8 cellular contexts compared by ENCODE assay signal in genomic region chr16:11792404-11793260, GRCh38. TPM values are rescaled to one million over a fixed set of nuclear protein-coding genes. Genes with fewer than 3 reads are reported as not detected.
A peak's percentile ranks its signal among the peaks of the same experiment; 100 is the strongest.
DNase-seq lines count a peak whose midpoint lies in the region; ATAC-seq, FAIRE-seq and TF ChIP-seq lines count a peak whose summit lies in the region.

No MANE protein-coding gene starts in this region.

- no peak overlapping the region for H3K4me3 Mint-ChIP-seq in HFFc6

- no peak overlapping the region for H3K9ac ChIP-seq in mammary epithelial cell (ENCODE audit: insufficient read depth, low read length)

- H3K27me3 ChIP-seq in mammary epithelial cell (ENCODE audit: insufficient read depth, low read length), result no peaks in the 10 kb centered on the region
- no peaks in the 10 kb centered on the region for H3K27me3 ChIP-seq in prostate gland (replicated peaks; ENCODE audit: insufficient read depth)

- peak overlapping the region; percentile 25 for H3K27ac Mint-ChIP-seq in HFFc6

- no peak for FAIRE-seq in RCC 7860 (lab: Jason Lieb, UNC)

- BruUV-seq in mammary epithelial cell (replicated peaks; lab: Mats Ljungman, UMichigan), result no TSS peak

- no peak overlapping the region for H3K4me2 ChIP-seq in mammary epithelial cell (ENCODE audit: insufficient read depth, low read depth, low read length)

- no peak for DNase-seq in HFFc6
- peak; percentile 99 for DNase-seq in NCI-H2171 treated with DMSO at 0.1 percent for 48 hours (lab: John Stamatoyannopoulos, UW)
- DNase-seq in mammary epithelial cell, result no peak
- peak; percentile 49 for DNase-seq in prostate gland (ENCODE audit: low spot score)
- DNase-seq in RCC 7860 (ENCODE audit: low spot score), result no peak
- DNase-seq in foreskin fibroblast, result no peak

- no peak for TF ChIP-seq CTCF in HFFc6 (IDR thresholded peaks at IDR 0.05)
- no peak for TF ChIP-seq CTCF in mammary epithelial cell (conservative IDR thresholded peaks at IDR 0.05 in 1 of 2, IDR thresholded peaks at IDR 0.05 in 1 of 2; ENCODE audit: extremely low read depth in 1 of 2, insufficient read depth in 1 of 2, low read depth in 1 of 2, low read length in 2 of 2)
- TF ChIP-seq CTCF in prostate gland (IDR thresholded peaks at IDR 0.05), result no peak
- TF ChIP-seq CTCF in foreskin fibroblast (IDR thresholded peaks at IDR 0.05; ENCODE audit: low read depth, low read length), result no peak

- CTCF ChIA-PET in mammary epithelial cell (lab: Charles Lee; ENCODE audit: low non-redundant PET), result no interaction called here

- peak overlapping the region; percentile 52 for H3K27ac ChIP-seq in mammary epithelial cell (ENCODE audit: insufficient read depth, low read depth, low read length)
- H3K27ac ChIP-seq in prostate gland, result peak overlapping the region; percentile 69 to 70

- peaks cover 61% of the 10 kb centered on the region for H3K4me1 Mint-ChIP-seq in HFFc6 (ENCODE audit: low read depth)

- H3K9me3 Mint-ChIP-seq in HFFc6, result no peaks in the 10 kb centered on the region

- intact Hi-C loops in mammary epithelial cell (cut with micrococcal nuclease), result no loop called here
- intact Hi-C loops in prostate gland (cut with DNase I), result loop anchor here (10.0 kb wide), 1 partner anchor 128 kb away; the partner anchor contains the start of gene SNN

- H3K9me3 ChIP-seq in mammary epithelial cell (replicated peaks; ENCODE audit: insufficient read depth, low read length) (no peaks in the 10 kb centered on the region), prostate gland (no peaks in the 10 kb centered on the region)

- no peaks in the 10 kb centered on the region for H4K20me1 ChIP-seq in mammary epithelial cell (ENCODE audit: insufficient read depth, low read length)

- ATAC-seq in HG03432 (IDR thresholded peaks at IDR 0.05; ENCODE audit: unreplicated experiment) (no peak), GM18861 (IDR thresholded peaks at IDR 0.05; ENCODE audit: unreplicated experiment) (no peak)

- dilution Hi-C loops in mammary epithelial cell (cut with HindIII; ENCODE audit: low sequenced_read_pairs), result no loop called here

- peaks cover 30% of the 10 kb centered on the region for H3K4me1 ChIP-seq in mammary epithelial cell (ENCODE audit: insufficient read depth, low read length)
- peaks cover 23% of the 10 kb centered on the region for H3K4me1 ChIP-seq in prostate gland (replicated peaks)

- H3K36me3 ChIP-seq in mammary epithelial cell (ENCODE audit: insufficient read depth, low read length) (peaks cover 15% of the 10 kb centered on the region), prostate gland (no peaks in the 10 kb centered on the region)

- H3K27me3 Mint-ChIP-seq in HFFc6 (ENCODE audit: insufficient read depth), result peaks cover 5% of the 10 kb centered on the region

- no peak for TF ChIP-seq POLR2A in prostate gland (IDR thresholded peaks at IDR 0.05)

- H3K4me3 ChIP-seq in mammary epithelial cell (replicated peaks in 1 of 3; ENCODE audit: insufficient read depth in 1 of 3, low read depth in 2 of 3, low read length in 3 of 3) (no peak overlapping the region), prostate gland (no peak overlapping the region), foreskin fibroblast (ENCODE audit: low read depth in 1 of 2, low read length in 2 of 2) (no peak overlapping the region)

- H3K36me3 Mint-ChIP-seq in HFFc6 (ENCODE audit: low read depth), result peaks cover 42% of the 10 kb centered on the region

- peaks cover 95% of the 10 kb centered on the region for H3K79me2 ChIP-seq in mammary epithelial cell (ENCODE audit: insufficient read depth, low read length)

- no peak overlapping the region for H2AFZ ChIP-seq in mammary epithelial cell (ENCODE audit: low read depth, low read length)

- in situ Hi-C loops in mammary epithelial cell (cut with MboI; ENCODE audit: low sequenced_read_pairs in 2 of 2), result no loop called here

- 45% methylated on average over 7 of the region's 7 CpGs for WGBS in mammary epithelial cell (ENCODE audit: low coverage, missing lambda C conversion rate)
- 25% methylated on average over 7 of the region's 7 CpGs for WGBS in prostate gland

RNA-seq across cellular contexts. Expression of gene ZC3H7A, which starts 4.4 kb away (rescaled TPM):
- 10 to 100 TPM; 56.5 to 73.0 (median 63.5) TPM for total RNA-seq in HFFc6 (2021; fragmentation: NEBNext Ultra II Directional; extraction: Animal tissue kit (Norgen Biotek cat#: 25700))
- total RNA-seq in mammary epithelial cell, result 10 to 100 TPM; 42.5 to 64.1 TPM
- polyA plus RNA-seq in mammary epithelial cell, result 29.0 TPM
- 25.5 TPM for polyA minus RNA-seq in mammary epithelial cell
- 10 to 100 TPM; 48.9 to 56.4 TPM for total RNA-seq in prostate gland

RNA-seq across cellular contexts. Expression of gene TXNDC11, which starts 50.0 kb away (rescaled TPM):
- 10 to 100 TPM; 38.8 to 49.0 (median 44.4) TPM for total RNA-seq in HFFc6 (2021; fragmentation: NEBNext Ultra II Directional; extraction: Animal tissue kit (Norgen Biotek cat#: 25700))
- total RNA-seq in mammary epithelial cell (10 to 100 TPM; 26.0 to 30.7 TPM), prostate gland (10 to 100 TPM; 75.0 to 96.9 TPM)
- polyA plus RNA-seq in mammary epithelial cell, result 46.6 TPM
- 34.0 TPM for polyA minus RNA-seq in mammary epithelial cell

RNA-seq across cellular contexts. Expression of gene RSL1D1, which starts 58.7 kb away (rescaled TPM):
- 100 to 1,000 TPM; 151 to 193 (median 168) TPM for total RNA-seq in HFFc6 (2021; fragmentation: NEBNext Ultra II Directional; extraction: Animal tissue kit (Norgen Biotek cat#: 25700))
- 100 to 1,000 TPM; 127 to 209 TPM for total RNA-seq in mammary epithelial cell
- 114 TPM for polyA plus RNA-seq in mammary epithelial cell
- polyA minus RNA-seq in mammary epithelial cell, result 27.8 TPM
- total RNA-seq in prostate gland, result 100 to 1,000 TPM; 100 to 132 TPM

Comparison
In these comparisons a context has a peak if more than half of its experiments do, and no peak if none do; other contexts are left out.
1. DNase-seq: peak in NCI-H2171 treated with DMSO at 0.1 percent for 48 hours (single experiment) and prostate gland (single experiment); none in HFFc6 (single experiment), mammary epithelial cell (single experiment), RCC 7860 (single experiment) and foreskin fibroblast (0 of 2).